In genomic region chr7:42545049-42545724, GRCh38 we compare ENCODE assay signal across 28 cellular contexts.
"Had no signal": no experiment of that assay in that cellular context is flagged by ENCODE, and none has a peak within 500 bp of the region (broad histone marks: within the 10 kb centered on the region; RNA-seq: fewer than 3 reads in every experiment).

No MANE protein-coding gene starts in this region.

- H3K27me3 ChIP-seq: ovary, stomach, testis, thyroid gland, transverse colon, upper lobe of left lung, vagina had no signal

- H3K4me1 ChIP-seq: left ventricle myocardium inferior, prostate gland, stomach, testis, thyroid gland, transverse colon, upper lobe of left lung had no signal

- DNase-seq: hypothalamus; immature natural killer cell; left ventricle myocardium inferior; midbrain; mucosa of descending colon; naive thymus-derived CD4-positive, alpha-beta T cell; ovary; posterior cingulate gyrus; retina; right cardiac atrium; stimulated activated CD4-positive, alpha-beta T cell treated with anti-CD3 and anti-CD28 coated beads, Interleukin-12 subunit alpha, Interleukin-12 subunit beta, amount 100 ng/mL, for 4 hours; stimulated activated CD4-positive, alpha-beta T cell treated with anti-CD3 and anti-CD28 coated beads, Interleukin-15, amount 100 ng/mL, for 24 hours; stimulated activated CD4-positive, alpha-beta T cell treated with anti-CD3 and anti-CD28 coated beads, Interleukin-2, amount 100 ng/mL, for 24 hours; stimulated activated CD4-positive, alpha-beta T cell treated with anti-CD3 and anti-CD28 coated beads, Interleukin-4, amount 100 ng/mL, for 1 hour; stimulated activated naive B cell treated with anti-CD40 and anti-IgM and Interleukin-4, amounts not matched to agents 10 μg/mL and 1 μg/mL and 100 μg/mL, for 72 hours; stimulated activated naive CD8-positive, alpha-beta T cell treated with anti-CD3 and anti-CD28 coated beads, Interleukin-15, Interleukin-2, amounts not matched to agents 100 U/mL and 50 U/mL, for 24 hours; stomach; testis; thyroid gland; transverse colon; upper lobe of left lung had no signal

- H3K9me3 ChIP-seq: ovary, prostate gland, testis, thyroid gland, transverse colon, upper lobe of left lung, vagina had no signal

- H3K4me3 ChIP-seq: left ventricle myocardium inferior, lung, mucosa of descending colon, ovary, prostate gland, skin epidermis, stomach, testis, thyroid gland, transverse colon, upper lobe of left lung, vagina had no signal

- H3K27ac ChIP-seq: left ventricle myocardium inferior, ovary, prostate gland, skin epidermis, stomach, testis, thyroid gland, transverse colon, upper lobe of left lung, vagina had no signal

- ATAC-seq: mucosa of descending colon; naive thymus-derived CD4-positive, alpha-beta T cell; natural killer cell treated with Interleukin-12 subunit alpha and Interleukin-12 subunit beta and Interleukin-15 and Interleukin-18, amount 100 ng/mL, for 72 hours; right cardiac atrium; sciatic nerve; stimulated activated naive B cell treated with anti-CD40 and anti-IgM and Interleukin-4, amounts not matched to agents 10 μg/mL and 1 μg/mL and 100 μg/mL, for 72 hours; stimulated activated naive CD8-positive, alpha-beta T cell treated with anti-CD3 and anti-CD28 coated beads, Interleukin-15, Interleukin-2, amounts not matched to agents 100 U/mL and 50 U/mL, for 24 hours had no signal

- FAIRE-seq: islet of Langerhans had no signal

- H3K36me3 ChIP-seq: left ventricle myocardium inferior, ovary, prostate gland, stomach, thyroid gland, transverse colon, upper lobe of left lung, vagina had no signal
